8 cellular contexts compared by ENCODE assay signal in genomic region chr17:44187131-44187899, GRCh38. TPM values are rescaled to one million over a fixed set of nuclear protein-coding genes. Genes with fewer than 3 reads are reported as not detected.
DNase-seq lines count a peak whose midpoint lies in the region; ATAC-seq and TF ChIP-seq lines count a peak whose summit lies in the region.

No MANE protein-coding gene starts in this region.

- no peaks in the 10 kb centered on the region for H3K27me3 ChIP-seq in WERI-Rb-1 (ENCODE audit: insufficient read depth, low read depth, severe bottlenecking)

- peaks cover 25% of the 10 kb centered on the region for H3K4me1 Mint-ChIP-seq in osteocyte (ENCODE audit: unreplicated experiment)

- H3K4me3 ChIP-seq in WERI-Rb-1 (ENCODE audit: low read depth, low read length) (peak overlapping the region; percentile 61), fibroblast of mammary gland (ENCODE audit: control insufficient read depth, low read depth, low read length) (peak overlapping the region; percentile 95)

- no peaks in the 10 kb centered on the region for H3K9me3 Mint-ChIP-seq in osteocyte (ENCODE audit: unreplicated experiment)

- DNase-seq in CMK (ENCODE audit: low read depth), result peak; percentile 54
- DNase-seq in WERI-Rb-1, result no peak
- DNase-seq in fibroblast of mammary gland (ENCODE audit: low read depth), result peak; percentile 76
- DNase-seq in osteocyte (ENCODE audit: extremely low spot score, unreplicated experiment), result no peak
- DNase-seq in NCI-H1930 (lab: John Stamatoyannopoulos, UW), result no peak
- DNase-seq in NCI-H2029 treated with DMSO at 0.1 percent for 48 hours (lab: John Stamatoyannopoulos, UW), result no peak

- ATAC-seq in GM19372 (IDR thresholded peaks at IDR 0.05; ENCODE audit: low read depth, unreplicated experiment) (peak; percentile 39), HG03378 (IDR thresholded peaks at IDR 0.05; ENCODE audit: unreplicated experiment) (peak; percentile 33)

- peak overlapping the region; percentile 96 for H3K27ac ChIP-seq in WERI-Rb-1

- H3K36me3 ChIP-seq in WERI-Rb-1, result peaks cover 57% of the 10 kb centered on the region

- no peaks in the 10 kb centered on the region for H3K9me3 ChIP-seq in WERI-Rb-1 (ENCODE audit: severe bottlenecking)

- TF ChIP-seq CTCF in WERI-Rb-1 (IDR thresholded peaks at IDR 0.05; ENCODE audit: low read depth, low read length) (no peak), fibroblast of mammary gland (conservative IDR thresholded peaks at IDR 0.05; ENCODE audit: control insufficient read depth, insufficient read depth, low read depth, low read length) (no peak), osteocyte (IDR thresholded peaks at IDR 0.05) (no peak)

- H3K27me3 Mint-ChIP-seq in osteocyte (ENCODE audit: unreplicated experiment), result no peaks in the 10 kb centered on the region

- peak overlapping the region; percentile 99 for H3K27ac Mint-ChIP-seq in osteocyte (ENCODE audit: unreplicated experiment)

- peak overlapping the region; percentile 97 for H3K4me3 Mint-ChIP-seq in osteocyte (ENCODE audit: unreplicated experiment)

- no peaks in the 10 kb centered on the region for H3K36me3 Mint-ChIP-seq in osteocyte (ENCODE audit: unreplicated experiment)

RNA-seq across cellular contexts. Expression of gene TMUB2, which starts 0.5 kb away (rescaled TPM):
- total RNA-seq in osteocyte, result 39.3 and 41.3 TPM in 2 replicates

RNA-seq across cellular contexts. Expression of gene ATXN7L3, which starts 12.4 kb away (rescaled TPM):
- total RNA-seq in osteocyte, result 86.2 and 89.0 TPM in 2 replicates

RNA-seq across cellular contexts. Expression of gene ASB16, which starts 16.8 kb away (rescaled TPM):
- total RNA-seq in osteocyte, result not detected in 2 replicates

RNA-seq across cellular contexts. Expression of gene UBTF, which starts 32.2 kb away (rescaled TPM):
- 96.9 and 99.0 TPM in 2 replicates for total RNA-seq in osteocyte

RNA-seq across cellular contexts. Expression of gene HROB, which starts 45.6 kb away (rescaled TPM):
- total RNA-seq in osteocyte, result 2.2 and 2.3 TPM in 2 replicates

Comparison
In these comparisons a context has a peak if more than half of its experiments do, and no peak if none do; other contexts are left out.
1. DNase-seq: peak in CMK (single experiment) and fibroblast of mammary gland (single experiment); none in WERI-Rb-1 (single experiment), osteocyte (single experiment), NCI-H1930 (0 of 2) and NCI-H2029 treated with DMSO at 0.1 percent for 48 hours (single experiment).